Comparison of ENCODE assay signal across 1 cellular context in genomic region chr10:78033623-78034470, GRCh38.
TF ChIP-seq lines count a peak whose summit lies in the region.

Gene RPS24 (plus strand): TSS chr10:78033863. CDS start chr10:78033902, 39 bp downstream.

TF ChIP-seq in K562, 482 proteins besides CTCF, POLR2A, EP300 and RAD21 (continued from another document and continues in another):
- TF ChIP-seq ZBTB49 (CRISPR knock-in tag; IDR thresholded peaks at IDR 0.05; ENCODE audit: borderline replicate concordance) (no peak), ARID1B (IDR thresholded peaks at IDR 0.05) (peak; percentile 44; the same call in 1 of the 2 replicates), NCOA1 (IDR thresholded peaks at IDR 0.05; ENCODE audit: low read depth) (peak; percentile 27; the same call in 1 of the 2 replicates), MNT (conservative IDR thresholded peaks at IDR 0.05) (peak; percentile 92 to 94), CHAMP1 (IDR thresholded peaks at IDR 0.05) (peak; percentile 73; the same call in 1 of the 2 replicates), U2AF2 (optimal IDR thresholded peaks at IDR 0.05; ENCODE audit: low read depth, low read length) (no peak), RBM25 (IDR thresholded peaks at IDR 0.05; ENCODE audit: low read depth, low read length, severe bottlenecking) (no peak), CREB1 (IDR thresholded peaks at IDR 0.05) (peak; percentile 66), CREB1 (CRISPR knock-in tag; IDR thresholded peaks at IDR 0.05) (peak; percentile 65; the same call in 1 of the 2 replicates), ZC3H8 (IDR thresholded peaks at IDR 0.05) (no peak), ZFPM2 (CRISPR knock-in tag; IDR thresholded peaks at IDR 0.05) (no peak), CXXC5 (CRISPR knock-in tag; IDR thresholded peaks at IDR 0.05) (peak; percentile 74), ZHX1 (conservative IDR thresholded peaks at IDR 0.05; ENCODE audit: low read length) (no peak), NCOR1 (IDR thresholded peaks at IDR 0.05) (peak; percentile 46), ZBTB11 (CRISPR knock-in tag; IDR thresholded peaks at IDR 0.05) (no peak), MAFG (tag; conservative IDR thresholded peaks at IDR 0.05) (no peak), XRCC5 (IDR thresholded peaks at IDR 0.05; ENCODE audit: low read depth, low read length) (peak; percentile 82), ZBTB5 (IDR thresholded peaks at IDR 0.05) (no peak), CREB3L1 (IDR thresholded peaks at IDR 0.05; ENCODE audit: borderline replicate concordance, low read depth) (peak; percentile 63), RBM14 (IDR thresholded peaks at IDR 0.05; ENCODE audit: borderline replicate concordance, insufficient read depth, low read depth, low read length) (no peak), HNRNPL (IDR thresholded peaks at IDR 0.05; ENCODE audit: low read depth, low read length) (no peak), KLF13 (tag; IDR thresholded peaks at IDR 0.05; ENCODE audit: borderline replicate concordance, low read depth) (peak; percentile 79; the same call in 1 of the 2 replicates), AFF1 (IDR thresholded peaks at IDR 0.05; ENCODE audit: low read depth in 1 of 2, partially characterized antibody in 2 of 2) (peak in 1 of 2 experiments; percentile 65), PURB (CRISPR knock-in tag; IDR thresholded peaks at IDR 0.05; ENCODE audit: low read depth) (no peak), BRD9 (IDR thresholded peaks at IDR 0.05; ENCODE audit: low read depth, partially characterized antibody) (peak; percentile 99), NCOA2 (IDR thresholded peaks at IDR 0.05; ENCODE audit: partially characterized antibody in 2 of 2) (no peak), RFX7 (CRISPR knock-in tag; IDR thresholded peaks at IDR 0.05) (no peak), TEAD4 (IDR thresholded peaks at IDR 0.05; ENCODE audit: low read length) (no peak; the same call in 1 of the 2 replicates), TEAD4 (CRISPR knock-in tag; IDR thresholded peaks at IDR 0.05; ENCODE audit: borderline replicate concordance) (peak; percentile 77; the same call in 1 of the 2 replicates), ZBTB8A (IDR thresholded peaks at IDR 0.05; ENCODE audit: partially characterized antibody) (no peak), ESRRB (CRISPR knock-in tag; IDR thresholded peaks at IDR 0.05; ENCODE audit: borderline replicate concordance) (no peak), MCM3 (IDR thresholded peaks at IDR 0.05) (no peak), ZNF311 (CRISPR knock-in tag; IDR thresholded peaks at IDR 0.05) (no peak), ZNF584 (CRISPR knock-in tag; IDR thresholded peaks at IDR 0.05; ENCODE audit: low read depth) (no peak), HDAC1 (IDR thresholded peaks at IDR 0.05) (peak; percentile 86 to 95; a peak in 3 of 4 replicates), ZNF780A (CRISPR knock-in tag; IDR thresholded peaks at IDR 0.05) (no peak), ZSCAN29 (IDR thresholded peaks at IDR 0.05) (no peak), GATA2 (CRISPR knock-in tag; IDR thresholded peaks at IDR 0.05) (no peak), FOXA3 (CRISPR knock-in tag; conservative IDR thresholded peaks at IDR 0.05 in 1 of 2, IDR thresholded peaks at IDR 0.05 in 1 of 2) (peak in 1 of 2 experiments; percentile 80; a peak in 2 of 4 replicates), MTA2 (IDR thresholded peaks at IDR 0.05; ENCODE audit: low read depth) (no peak), ZNF165 (CRISPR knock-in tag; IDR thresholded peaks at IDR 0.05; ENCODE audit: borderline replicate concordance) (no peak), ZC3H11A (IDR thresholded peaks at IDR 0.05; ENCODE audit: low read depth, low read length) (peak; percentile 24; the same call in 1 of the 2 replicates), TBL1XR1 (IDR thresholded peaks at IDR 0.05; ENCODE audit: low read length in 2 of 2) (peak; percentile 13 to 73; a peak in 2 of 4 replicates), KAT7 (CRISPR knock-in tag; IDR thresholded peaks at IDR 0.05; ENCODE audit: borderline replicate concordance) (no peak; the same call in 1 of the 2 replicates), ZSCAN32 (CRISPR knock-in tag; IDR thresholded peaks at IDR 0.05) (no peak)
